In the genomic region with DNA sequence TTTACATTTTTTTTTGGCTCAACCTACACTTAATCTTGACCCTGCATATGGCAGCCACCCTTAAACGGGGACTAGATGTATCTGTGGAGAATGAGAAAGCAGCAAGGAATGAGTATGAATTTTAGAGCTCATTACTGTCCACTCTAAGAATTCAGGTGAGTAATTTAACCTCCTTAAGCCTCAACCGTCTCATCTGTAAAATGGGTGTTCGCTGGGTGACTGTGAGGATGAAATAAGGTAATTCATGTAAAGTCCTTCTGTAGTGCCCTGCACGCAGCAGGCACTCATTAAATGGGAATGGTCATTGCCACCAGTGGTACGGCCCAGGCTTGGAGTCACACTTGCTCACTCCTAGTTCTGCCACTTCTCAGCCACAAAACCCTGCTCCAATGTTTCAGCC, we compare ENCODE assay signal across 2 cellular contexts.
TF ChIP-seq lines count a peak whose summit lies in the region.

No MANE protein-coding gene starts in this region.

TF ChIP-seq in HepG2, 621 proteins besides CTCF, POLR2A, EP300 and RAD21 (continued from another document):
- TF ChIP-seq, protein P1, sequence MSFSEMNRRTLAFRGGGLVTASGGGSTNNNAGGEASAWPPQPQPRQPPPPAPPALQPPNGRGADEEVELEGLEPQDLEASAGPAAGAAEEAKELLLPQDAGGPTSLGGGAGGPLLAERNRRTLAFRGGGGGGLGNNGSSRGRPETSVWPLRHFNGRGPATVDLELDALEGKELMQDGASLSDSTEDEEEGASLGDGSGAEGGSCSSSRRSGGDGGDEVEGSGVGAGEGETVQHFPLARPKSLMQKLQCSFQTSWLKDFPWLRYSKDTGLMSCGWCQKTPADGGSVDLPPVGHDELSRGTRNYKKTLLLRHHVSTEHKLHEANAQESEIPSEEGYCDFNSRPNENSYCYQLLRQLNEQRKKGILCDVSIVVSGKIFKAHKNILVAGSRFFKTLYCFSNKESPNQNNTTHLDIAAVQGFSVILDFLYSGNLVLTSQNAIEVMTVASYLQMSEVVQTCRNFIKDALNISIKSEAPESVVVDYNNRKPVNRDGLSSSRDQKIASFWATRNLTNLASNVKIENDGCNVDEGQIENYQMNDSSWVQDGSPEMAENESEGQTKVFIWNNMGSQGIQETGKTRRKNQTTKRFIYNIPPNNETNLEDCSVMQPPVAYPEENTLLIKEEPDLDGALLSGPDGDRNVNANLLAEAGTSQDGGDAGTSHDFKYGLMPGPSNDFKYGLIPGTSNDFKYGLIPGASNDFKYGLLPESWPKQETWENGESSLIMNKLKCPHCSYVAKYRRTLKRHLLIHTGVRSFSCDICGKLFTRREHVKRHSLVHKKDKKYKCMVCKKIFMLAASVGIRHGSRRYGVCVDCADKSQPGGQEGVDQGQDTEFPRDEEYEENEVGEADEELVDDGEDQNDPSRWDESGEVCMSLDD (CRISPR knock-in tag; IDR thresholded peaks at IDR 0.05; ENCODE audit: borderline replicate concordance): no peak
- TF ChIP-seq MAF1 (CRISPR knock-in tag; IDR thresholded peaks at IDR 0.05; ENCODE audit: borderline replicate concordance): no peak
- TF ChIP-seq, protein P2, sequence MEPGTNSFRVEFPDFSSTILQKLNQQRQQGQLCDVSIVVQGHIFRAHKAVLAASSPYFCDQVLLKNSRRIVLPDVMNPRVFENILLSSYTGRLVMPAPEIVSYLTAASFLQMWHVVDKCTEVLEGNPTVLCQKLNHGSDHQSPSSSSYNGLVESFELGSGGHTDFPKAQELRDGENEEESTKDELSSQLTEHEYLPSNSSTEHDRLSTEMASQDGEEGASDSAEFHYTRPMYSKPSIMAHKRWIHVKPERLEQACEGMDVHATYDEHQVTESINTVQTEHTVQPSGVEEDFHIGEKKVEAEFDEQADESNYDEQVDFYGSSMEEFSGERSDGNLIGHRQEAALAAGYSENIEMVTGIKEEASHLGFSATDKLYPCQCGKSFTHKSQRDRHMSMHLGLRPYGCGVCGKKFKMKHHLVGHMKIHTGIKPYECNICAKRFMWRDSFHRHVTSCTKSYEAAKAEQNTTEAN (CRISPR knock-in tag; conservative IDR thresholded peaks at IDR 0.05): no peak
- TF ChIP-seq, protein P3, sequence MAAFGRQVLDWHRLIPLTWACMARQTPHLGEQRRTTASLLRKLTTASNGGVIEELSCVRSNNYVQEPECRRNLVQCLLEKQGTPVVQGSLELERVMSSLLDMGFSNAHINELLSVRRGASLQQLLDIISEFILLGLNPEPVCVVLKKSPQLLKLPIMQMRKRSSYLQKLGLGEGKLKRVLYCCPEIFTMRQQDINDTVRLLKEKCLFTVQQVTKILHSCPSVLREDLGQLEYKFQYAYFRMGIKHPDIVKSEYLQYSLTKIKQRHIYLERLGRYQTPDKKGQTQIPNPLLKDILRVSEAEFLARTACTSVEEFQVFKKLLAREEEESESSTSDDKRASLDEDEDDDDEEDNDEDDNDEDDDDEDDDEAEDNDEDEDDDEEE (CRISPR knock-in tag; IDR thresholded peaks at IDR 0.05): no peak
- TF ChIP-seq ZSCAN12 (CRISPR knock-in tag; IDR thresholded peaks at IDR 0.05): no peak
- no peak for TF ChIP-seq KDM4B (CRISPR knock-in tag; IDR thresholded peaks at IDR 0.05)
- TF ChIP-seq, protein P4, sequence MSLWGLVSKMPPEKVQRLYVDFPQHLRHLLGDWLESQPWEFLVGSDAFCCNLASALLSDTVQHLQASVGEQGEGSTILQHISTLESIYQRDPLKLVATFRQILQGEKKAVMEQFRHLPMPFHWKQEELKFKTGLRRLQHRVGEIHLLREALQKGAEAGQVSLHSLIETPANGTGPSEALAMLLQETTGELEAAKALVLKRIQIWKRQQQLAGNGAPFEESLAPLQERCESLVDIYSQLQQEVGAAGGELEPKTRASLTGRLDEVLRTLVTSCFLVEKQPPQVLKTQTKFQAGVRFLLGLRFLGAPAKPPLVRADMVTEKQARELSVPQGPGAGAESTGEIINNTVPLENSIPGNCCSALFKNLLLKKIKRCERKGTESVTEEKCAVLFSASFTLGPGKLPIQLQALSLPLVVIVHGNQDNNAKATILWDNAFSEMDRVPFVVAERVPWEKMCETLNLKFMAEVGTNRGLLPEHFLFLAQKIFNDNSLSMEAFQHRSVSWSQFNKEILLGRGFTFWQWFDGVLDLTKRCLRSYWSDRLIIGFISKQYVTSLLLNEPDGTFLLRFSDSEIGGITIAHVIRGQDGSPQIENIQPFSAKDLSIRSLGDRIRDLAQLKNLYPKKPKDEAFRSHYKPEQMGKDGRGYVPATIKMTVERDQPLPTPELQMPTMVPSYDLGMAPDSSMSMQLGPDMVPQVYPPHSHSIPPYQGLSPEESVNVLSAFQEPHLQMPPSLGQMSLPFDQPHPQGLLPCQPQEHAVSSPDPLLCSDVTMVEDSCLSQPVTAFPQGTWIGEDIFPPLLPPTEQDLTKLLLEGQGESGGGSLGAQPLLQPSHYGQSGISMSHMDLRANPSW (CRISPR knock-in tag; IDR thresholded peaks at IDR 0.05; ENCODE audit: borderline replicate concordance): no peak
- TF ChIP-seq ZNF629 (CRISPR knock-in tag; conservative IDR thresholded peaks at IDR 0.05): peak; percentile 59

TF ChIP-seq in K562, 482 proteins besides CTCF, POLR2A, EP300 and RAD21 (continued from another document):
- TF ChIP-seq, protein P5, sequence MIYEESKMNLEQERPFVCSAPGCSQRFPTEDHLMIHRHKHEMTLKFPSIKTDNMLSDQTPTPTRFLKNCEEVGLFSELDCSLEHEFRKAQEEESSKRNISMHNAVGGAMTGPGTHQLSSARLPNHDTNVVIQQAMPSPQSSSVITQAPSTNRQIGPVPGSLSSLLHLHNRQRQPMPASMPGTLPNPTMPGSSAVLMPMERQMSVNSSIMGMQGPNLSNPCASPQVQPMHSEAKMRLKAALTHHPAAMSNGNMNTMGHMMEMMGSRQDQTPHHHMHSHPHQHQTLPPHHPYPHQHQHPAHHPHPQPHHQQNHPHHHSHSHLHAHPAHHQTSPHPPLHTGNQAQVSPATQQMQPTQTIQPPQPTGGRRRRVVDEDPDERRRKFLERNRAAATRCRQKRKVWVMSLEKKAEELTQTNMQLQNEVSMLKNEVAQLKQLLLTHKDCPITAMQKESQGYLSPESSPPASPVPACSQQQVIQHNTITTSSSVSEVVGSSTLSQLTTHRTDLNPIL (CRISPR knock-in tag; IDR thresholded peaks at IDR 0.05): no peak
- TF ChIP-seq FOXJ2 (tag; IDR thresholded peaks at IDR 0.05): no peak
